9 cellular contexts compared by ENCODE assay signal in the genomic region with DNA sequence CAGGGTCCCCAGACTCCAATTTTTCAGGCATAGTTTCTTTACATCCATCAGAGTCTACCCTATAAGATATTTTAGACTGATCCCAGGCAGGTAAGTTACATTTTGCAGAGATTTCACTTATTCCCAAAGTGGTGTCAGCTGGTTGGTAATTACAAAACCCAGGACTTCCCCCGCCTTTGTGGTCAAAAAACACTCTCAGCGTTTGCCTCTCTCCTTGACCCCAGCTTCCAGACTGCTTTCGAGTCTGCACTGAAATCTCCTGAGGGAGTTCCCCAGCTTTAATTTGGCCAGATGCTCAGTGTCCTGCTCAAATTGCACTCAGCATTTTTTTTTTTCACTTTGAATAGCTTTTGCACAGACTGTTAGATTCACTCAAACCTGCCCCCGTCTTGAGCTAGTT. TPM values are rescaled to one million over a fixed set of nuclear protein-coding genes. Genes with fewer than 3 reads are reported as not detected.
A peak's percentile ranks its signal among the peaks of the same experiment; 100 is the strongest.
DNase-seq lines count a peak whose midpoint lies in the region; ATAC-seq and TF ChIP-seq lines count a peak whose summit lies in the region.
"Had no signal": no experiment of that assay in that cellular context is flagged by ENCODE, and none has a peak within 500 bp of the region (broad histone marks: within the 10 kb centered on the region; RNA-seq: fewer than 3 reads in every experiment).

No MANE protein-coding gene starts in this region.

- CTCF ChIA-PET in CD4-positive, alpha-beta T cell (lab: Charles Lee): no interaction called here
- CTCF ChIA-PET in activated naive CD4-positive, alpha-beta T cell treated with anti-CD3 and anti-CD28 coated beads for 36 hours (lab: Charles Lee): interaction anchor here (0.6 kb wide), 1 partner anchor 673 kb away, joined by 3 read pairs; no protein-coding TSS in a partner anchor

- intact Hi-C loops in left cardiac atrium (cut with DNase I): no loop called here
- intact Hi-C loops in CD4-positive, alpha-beta T cell (cut with DNase I, micrococcal nuclease): no loop called here
- intact Hi-C loops in activated naive CD4-positive, alpha-beta T cell treated with anti-CD3 and anti-CD28 coated beads for 36 hours (cut with micrococcal nuclease): no loop called here

- H3K27me3 ChIP-seq in CD4-positive, alpha-beta T cell (ENCODE audit: control insufficient read depth, insufficient read depth, low read length): no peaks in the 10 kb centered on the region

- H3K9me3 ChIP-seq in CD4-positive, alpha-beta T cell (ENCODE audit: control insufficient read depth, low read length): no peaks in the 10 kb centered on the region

- H3K27ac Mint-ChIP-seq in CD4-positive, alpha-beta T cell: no peak overlapping the region
- H3K27ac Mint-ChIP-seq in activated naive CD4-positive, alpha-beta T cell treated with anti-CD3 and anti-CD28 coated beads for 36 hours: no peak overlapping the region

- DNase-seq in left cardiac atrium (no peak), LoVo (ENCODE audit: low spot score) (no peak)
- DNase-seq in stimulated activated naive CD4-positive, alpha-beta T cell (lab: John Stamatoyannopoulos, UW): no peak
- DNase-seq in CD4-positive, alpha-beta T cell: no peak
- DNase-seq in activated naive CD4-positive, alpha-beta T cell treated with anti-CD3 and anti-CD28 coated beads for 36 hours: no peak
- DNase-seq: WERI-Rb-1 had no signal

- no peak for TF ChIP-seq CTCF in CD4-positive, alpha-beta T cell (IDR thresholded peaks at IDR 0.05)

- H3K36me3 Mint-ChIP-seq in CD4-positive, alpha-beta T cell (ENCODE audit: low read depth): no peaks in the 10 kb centered on the region
- H3K36me3 Mint-ChIP-seq in activated naive CD4-positive, alpha-beta T cell treated with anti-CD3 and anti-CD28 coated beads for 36 hours (ENCODE audit: low read depth): no peaks in the 10 kb centered on the region

- POLR2A ChIA-PET in CD4-positive, alpha-beta T cell (lab: Charles Lee): interaction anchor here (1.0 kb wide), 1 partner anchor 11 kb away, joined by 3 read pairs; a partner anchor contains a TSS

- H3K27ac ChIP-seq in CD4-positive, alpha-beta T cell (ENCODE audit: low read depth, low read length): no peak overlapping the region
- H3K27ac ChIP-seq: WERI-Rb-1 had no signal

- no peaks in the 10 kb centered on the region for H3K9me3 Mint-ChIP-seq in CD4-positive, alpha-beta T cell
- no peaks in the 10 kb centered on the region for H3K9me3 Mint-ChIP-seq in activated naive CD4-positive, alpha-beta T cell treated with anti-CD3 and anti-CD28 coated beads for 36 hours

- peak; percentile 52 for ATAC-seq in GM21381 (IDR thresholded peaks at IDR 0.05; ENCODE audit: unreplicated experiment)
- peak; percentile 67 for ATAC-seq in HG03457 (IDR thresholded peaks at IDR 0.05; ENCODE audit: unreplicated experiment)
- peak; percentile 65 to 68 for ATAC-seq in left cardiac atrium
- ATAC-seq in CD4-positive, alpha-beta T cell (ENCODE audit: poor library complexity): no peak

- H3K4me3 Mint-ChIP-seq in CD4-positive, alpha-beta T cell: no peak overlapping the region
- H3K4me3 Mint-ChIP-seq in activated naive CD4-positive, alpha-beta T cell treated with anti-CD3 and anti-CD28 coated beads for 36 hours: no peak overlapping the region

- H3K27me3 Mint-ChIP-seq in CD4-positive, alpha-beta T cell: no peaks in the 10 kb centered on the region
- H3K27me3 Mint-ChIP-seq in activated naive CD4-positive, alpha-beta T cell treated with anti-CD3 and anti-CD28 coated beads for 36 hours (ENCODE audit: low read depth): no peaks in the 10 kb centered on the region

- H3K4me1 Mint-ChIP-seq in CD4-positive, alpha-beta T cell (ENCODE audit: low read depth): peaks cover 10% of the 10 kb centered on the region
- peaks cover 6% of the 10 kb centered on the region for H3K4me1 Mint-ChIP-seq in activated naive CD4-positive, alpha-beta T cell treated with anti-CD3 and anti-CD28 coated beads for 36 hours (ENCODE audit: low read depth)

- H3K4me3 ChIP-seq in GM08714 (ENCODE audit: low read length): peak overlapping the region; percentile 31; the same call in 1 of the 2 replicates

RNA-seq across cellular contexts. Expression of a gene that starts 11.2 kb away (rescaled TPM):
- 10 to 100 TPM in 1 of 2 donors, 1 to 10 TPM in 1; 6.9 to 18.9 TPM for total RNA-seq in left cardiac atrium
- 1 to 10 TPM; 1.4 to 1.6 TPM for total RNA-seq in CD4-positive, alpha-beta T cell
- total RNA-seq in activated naive CD4-positive, alpha-beta T cell treated with anti-CD3 and anti-CD28 coated beads for 36 hours: 1 to 10 TPM; 1.5 TPM
